Comparison of ENCODE assay signal across 32 cellular contexts in the genomic region with DNA sequence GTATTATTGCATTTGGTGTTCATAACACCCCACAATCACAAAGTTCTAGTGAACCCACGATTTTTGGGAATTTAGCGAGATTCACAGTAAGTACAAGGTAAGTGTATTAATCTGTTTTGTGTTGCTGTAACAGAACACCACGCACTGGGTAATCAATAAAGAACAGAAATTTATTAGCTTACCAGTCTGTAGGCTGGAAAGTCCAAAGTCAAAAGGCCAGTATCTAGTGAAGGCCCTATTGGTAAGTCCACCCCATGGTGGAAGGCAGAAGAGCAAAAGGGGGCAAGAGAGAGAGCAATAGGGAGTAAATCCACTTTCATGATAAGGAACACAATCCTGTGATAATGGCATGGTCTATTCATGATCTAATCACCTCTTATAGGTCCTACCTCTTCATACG.
"Had no signal": no experiment of that assay in that cellular context is flagged by ENCODE, and none has a peak within 500 bp of the region (broad histone marks: within the 10 kb centered on the region; RNA-seq: fewer than 3 reads in every experiment).

No MANE protein-coding gene starts in this region.

- H3K9ac ChIP-seq: KMS-11, SK-N-SH had no signal

- H3K9me3 ChIP-seq: Peyer's patch, SJSA1, SK-N-SH had no signal

- H3K27ac ChIP-seq: KMS-11, Peyer's patch, SJSA1 had no signal

- DNase-seq: Karpas-422, MM.1S, MV-4-11, NCI-H1092, NCI-H1105, NCI-H1417 treated with DMSO at 0.1 percent for 48 hours, NCI-H146, NCI-H1694, NCI-H187, NCI-H1930, NCI-H2029 treated with DMSO at 0.1 percent for 48 hours, NCI-H2081 treated with DMSO at 0.1 percent for 48 hours, NCI-H2107, NCI-H2171, NCI-H226, NCI-H446 treated with DMSO at 0.1 percent for 48 hours, NCI-H510A, NCI-H524, NCI-H526, NCI-H69, NCI-H748 treated with DMSO at 0.1 percent for 48 hours, NCI-H82, OCI-M1, PC-3, Peyer's patch, Right ventricle myocardium superior, RPMI8226, SHP77 treated with DMSO at 0.1 percent for 48 hours, SK-N-SH, SW 1271 had no signal

- ATAC-seq: PC-3 had no signal

- H3K4me2 ChIP-seq: KMS-11, SK-N-SH had no signal

- H3K9me2 ChIP-seq: SK-N-SH had no signal

- H3K27me3 ChIP-seq: Peyer's patch, SJSA1 had no signal

- H3K4me3 ChIP-seq: Peyer's patch, SJSA1 had no signal

- H3K36me3 ChIP-seq: Peyer's patch, SJSA1 had no signal
